Comparison of ENCODE assay signal across 1 cellular context in the genomic region with DNA sequence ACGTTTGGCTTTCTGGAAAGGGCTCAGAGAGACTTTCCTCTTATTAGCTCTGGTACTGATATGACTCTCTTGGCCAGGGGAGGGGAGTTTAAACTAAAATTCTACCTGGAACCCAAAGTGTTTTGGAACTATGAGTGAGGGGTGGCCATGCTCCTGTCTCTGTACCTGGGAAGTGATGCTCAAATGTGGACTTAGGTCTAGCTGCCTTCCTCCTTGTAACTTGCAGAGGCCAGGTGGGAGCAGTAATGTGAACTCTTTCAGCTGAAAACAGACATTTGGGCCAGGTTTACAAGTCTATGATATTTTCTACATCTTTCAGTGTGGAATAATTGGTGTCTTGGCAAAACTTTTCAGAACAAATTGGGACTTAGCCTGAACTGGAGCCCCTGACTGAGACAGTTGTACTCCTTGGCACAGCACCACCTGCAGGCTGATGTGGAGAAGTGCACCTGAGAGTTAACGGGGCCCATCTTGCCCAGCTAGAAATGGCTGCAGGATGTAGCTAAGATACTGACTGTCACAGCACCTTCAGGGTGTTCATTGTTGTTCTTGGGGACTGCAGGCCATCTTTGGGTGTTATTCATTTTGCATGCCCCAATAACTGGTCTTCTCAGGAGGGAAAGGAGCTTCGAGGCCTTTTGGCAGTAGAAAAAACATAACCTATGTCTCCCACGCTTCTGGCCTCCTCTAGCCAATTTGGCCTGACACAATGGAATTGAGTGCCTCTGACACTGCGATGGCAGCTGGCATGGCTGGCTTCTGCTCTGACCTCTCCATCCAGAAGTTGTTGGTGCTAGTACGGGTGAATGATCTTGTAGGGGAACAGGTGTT.
TF ChIP-seq lines count a peak whose summit lies in the region.

No MANE protein-coding gene starts in this region.

TF ChIP-seq in IMR-90, 13 proteins besides CTCF, POLR2A, EP300 and RAD21:
- TF ChIP-seq MXI1 (IDR thresholded peaks at IDR 0.05; ENCODE audit: borderline replicate concordance, low read depth, low read length) (no peak), SMC3 (IDR thresholded peaks at IDR 0.05; ENCODE audit: low read depth, low read length) (peak; percentile 97), CHD1 (IDR thresholded peaks at IDR 0.05; ENCODE audit: low read depth, low read length) (no peak), NFE2L2 (IDR thresholded peaks at IDR 0.05; ENCODE audit: low read depth, low read length) (no peak), FOS (IDR thresholded peaks at IDR 0.05; ENCODE audit: low read depth, low read length) (no peak), BHLHE40 (IDR thresholded peaks at IDR 0.05; ENCODE audit: low read depth, low read length) (no peak)
- TF ChIP-seq, protein P1, sequence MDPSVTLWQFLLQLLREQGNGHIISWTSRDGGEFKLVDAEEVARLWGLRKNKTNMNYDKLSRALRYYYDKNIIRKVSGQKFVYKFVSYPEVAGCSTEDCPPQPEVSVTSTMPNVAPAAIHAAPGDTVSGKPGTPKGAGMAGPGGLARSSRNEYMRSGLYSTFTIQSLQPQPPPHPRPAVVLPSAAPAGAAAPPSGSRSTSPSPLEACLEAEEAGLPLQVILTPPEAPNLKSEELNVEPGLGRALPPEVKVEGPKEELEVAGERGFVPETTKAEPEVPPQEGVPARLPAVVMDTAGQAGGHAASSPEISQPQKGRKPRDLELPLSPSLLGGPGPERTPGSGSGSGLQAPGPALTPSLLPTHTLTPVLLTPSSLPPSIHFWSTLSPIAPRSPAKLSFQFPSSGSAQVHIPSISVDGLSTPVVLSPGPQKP (IDR thresholded peaks at IDR 0.05; ENCODE audit: borderline replicate concordance, low read depth, low read length), result no peak
TF ChIP-seq in IMR-90: peak in this region for 1.
